36 cellular contexts compared by ENCODE assay signal in genomic region chrY:2979283-2979682, GRCh38. TPM values are rescaled to one million over a fixed set of nuclear protein-coding genes. Genes with fewer than 3 reads are reported as not detected.
"Had no signal": no experiment of that assay in that cellular context is flagged by ENCODE, and none has a peak within 500 bp of the region (broad histone marks: within the 10 kb centered on the region; RNA-seq: fewer than 3 reads in every experiment).

No MANE protein-coding gene starts in this region.

- DNase-seq: activated effector memory CD4-positive, alpha-beta T cell treated with anti-CD3 and anti-CD28 coated beads, Interleukin-2, amount 50 U/mL, for 16 hours; activated effector memory CD4-positive, alpha-beta T cell treated with Interleukin-2 at 50 U/mL for 16 hours; activated gamma-delta T cell; activated gamma-delta T cell treated with Interleukin-2 at 50 U/mL for 16 hours; activated naive CD4-positive, alpha-beta T cell; activated naive CD4-positive, alpha-beta T cell treated with anti-CD3 and anti-CD28 coated beads for 36 hours; activated naive CD4-positive, alpha-beta T cell treated with anti-CD3 and anti-CD28 coated beads, Interleukin-2, amount 10 ng/mL, durations not matched to agents 7 days and 5 days; activated naive CD4-positive, alpha-beta T cell treated with anti-CD3 and anti-CD28 coated beads, Interleukin-2, amount 50 U/mL, for 16 hours; activated naive CD4-positive, alpha-beta T cell treated with Interleukin-2 at 50 U/mL for 16 hours; activated naive CD8-positive, alpha-beta T cell treated with anti-CD3 and anti-CD28 coated beads for 36 hours; activated naive CD8-positive, alpha-beta T cell treated with anti-CD3 and anti-CD28 coated beads, Interleukin-2, amount 10 ng/mL, durations not matched to agents 7 days and 5 days; activated naive CD8-positive, alpha-beta T cell treated with anti-CD3 and anti-CD28 coated beads, Interleukin-2, amount 50 U/mL, for 24 hours; activated T-cell treated with anti-CD3 and anti-CD28 coated beads, Interleukin-2, amount 50 U/mL, for 4 hours; activated T-cell treated with anti-CD3 and anti-CD28 coated beads, Interleukin-2, amount 50 U/mL, for 48 hours; activated T-cell treated with anti-CD3 and anti-CD28 coated beads, Interleukin-2, amount 50 U/mL, for 72 hours; adrenal gland; amniotic stem cell; amygdala; anterior cingulate cortex; aorta; body of pancreas; brain microvascular endothelial cell; caudate nucleus; central memory CD4-positive, alpha-beta T cell; cerebellar nuclear complex had no signal

- H3K4me1 ChIP-seq: adrenal gland, ascending aorta, body of pancreas, breast epithelium had no signal

- H3K27ac ChIP-seq: adrenal gland, ascending aorta, body of pancreas, brain microvascular endothelial cell, breast epithelium, cardiac muscle cell had no signal

- FAIRE-seq: astrocyte, bronchial epithelial cell, colon had no signal

- ATAC-seq: activated naive CD4-positive, alpha-beta T cell treated with anti-CD3 and anti-CD28 coated beads, Interleukin-2, amount 50 U/mL, for 72 hours; activated naive CD8-positive, alpha-beta T cell treated with anti-CD3 and anti-CD28 coated beads, Interleukin-2, amount 50 U/mL, for 24 hours; activated T-cell treated with anti-CD3 and anti-CD28 coated beads, Interleukin-2, amount 50 U/mL, for 4 hours; activated T-cell treated with anti-CD3 and anti-CD28 coated beads, Interleukin-2, amount 50 U/mL, for 72 hours; activated T-helper 17 cell treated with anti-CD3 and anti-CD28 coated beads, Interleukin-2, amount 50 U/mL, for 72 hours; body of pancreas had no signal

- H3K27me3 ChIP-seq: adrenal gland, ascending aorta, body of pancreas, brain microvascular endothelial cell, breast epithelium, cardiac muscle cell had no signal

- H3K4me3 ChIP-seq: adrenal gland, ascending aorta, body of pancreas, breast epithelium, cardiac muscle cell had no signal

- H3K9me3 ChIP-seq: adrenal gland, ascending aorta, body of pancreas, breast epithelium had no signal

- H3K36me3 ChIP-seq: adrenal gland, ascending aorta, brain microvascular endothelial cell, breast epithelium, cardiac muscle cell had no signal

RNA-seq across cellular contexts. Expression of gene ZFY, which starts 44.1 kb away (rescaled TPM):
- total RNA-seq: aorta, ascending aorta, body of pancreas, cardiac muscle cell, cardiac septum, cerebellum, chondrocyte had no signal
- polyA plus RNA-seq: cardiac muscle cell had no signal
